In genomic region chr3:188323067-188323842, GRCh38 we compare ENCODE assay signal across 14 cellular contexts.
DNase-seq lines count a peak whose midpoint lies in the region; ATAC-seq, FAIRE-seq and TF ChIP-seq lines count a peak whose summit lies in the region.
"Had no signal": no experiment of that assay in that cellular context is flagged by ENCODE, and none has a peak within 500 bp of the region (broad histone marks: within the 10 kb centered on the region; RNA-seq: fewer than 3 reads in every experiment).

No MANE protein-coding gene starts in this region.

- H3K27ac Mint-ChIP-seq in activated B cell treated with CpG ODN at 0.5 μM for 24 hours, result peak overlapping the region; percentile 50
- peak overlapping the region; percentile 93 for H3K27ac Mint-ChIP-seq in activated naive CD8-positive, alpha-beta T cell treated with anti-CD3 and anti-CD28 coated beads, Interleukin-2, amount 50 U/mL, for 24 hours

- peaks cover 52% of the 10 kb centered on the region for H3K4me1 Mint-ChIP-seq in activated B cell treated with CpG ODN at 0.5 μM for 24 hours
- peaks cover 70% of the 10 kb centered on the region for H3K4me1 Mint-ChIP-seq in activated naive CD8-positive, alpha-beta T cell treated with anti-CD3 and anti-CD28 coated beads, Interleukin-2, amount 50 U/mL, for 24 hours

- peaks cover 3% of the 10 kb centered on the region for H3K9me3 Mint-ChIP-seq in activated B cell treated with CpG ODN at 0.5 μM for 24 hours
- peaks cover 10% of the 10 kb centered on the region for H3K9me3 Mint-ChIP-seq in activated naive CD8-positive, alpha-beta T cell treated with anti-CD3 and anti-CD28 coated beads, Interleukin-2, amount 50 U/mL, for 24 hours

- DNase-seq in GM12865 (ENCODE audit: low read depth) (peak; percentile 29), activated B cell treated with CpG ODN at 0.5 μM for 24 hours (no peak), small intestine (peak; percentile 57), GM03348 (ENCODE audit: low spot score) (no peak), vagina (ENCODE audit: extremely low spot score in 2 of 2) (no peak), nucleus accumbens (lab: John Stamatoyannopoulos, UW) (no peak)
- DNase-seq in activated naive CD8-positive, alpha-beta T cell treated with anti-CD3 and anti-CD28 coated beads, Interleukin-2, amount 50 U/mL, for 24 hours, result peak; percentile 32
- DNase-seq: C1 segment of cervical spinal cord, GF-D8, NCI-H446 treated with DMSO at 0.1 percent for 48 hours, right cardiac atrium, WERI-Rb-1 had no signal

- H3K27me3 Mint-ChIP-seq in activated B cell treated with CpG ODN at 0.5 μM for 24 hours, result no peaks in the 10 kb centered on the region
- no peaks in the 10 kb centered on the region for H3K27me3 Mint-ChIP-seq in activated naive CD8-positive, alpha-beta T cell treated with anti-CD3 and anti-CD28 coated beads, Interleukin-2, amount 50 U/mL, for 24 hours

- H3K27me3 ChIP-seq in small intestine (ENCODE audit: control insufficient read depth in 2 of 2, insufficient read depth in 2 of 2, low read length in 2 of 2) (no peaks in the 10 kb centered on the region), vagina (no peaks in the 10 kb centered on the region)

- intact Hi-C loops in activated B cell treated with CpG ODN at 0.5 μM for 24 hours (cut with micrococcal nuclease) (loop anchor here (2.0 kb wide), 1 partner anchor 14 kb away; no protein-coding TSS in a partner anchor), vagina (cut with DNase I) (no loop called here)

- H3K4me3 Mint-ChIP-seq in activated B cell treated with CpG ODN at 0.5 μM for 24 hours, result no peak overlapping the region
- peak overlapping the region; percentile 62 for H3K4me3 Mint-ChIP-seq in activated naive CD8-positive, alpha-beta T cell treated with anti-CD3 and anti-CD28 coated beads, Interleukin-2, amount 50 U/mL, for 24 hours

- peak overlapping the region in 1 of 2 donors; percentile 54 for H3K27ac ChIP-seq in small intestine (ENCODE audit: low read depth in 1 of 2, low read length in 1 of 2)
- H3K27ac ChIP-seq in vagina, result no peak overlapping the region
- H3K27ac ChIP-seq: WERI-Rb-1 had no signal

- ATAC-seq in activated B cell treated with CpG ODN at 0.5 μM for 24 hours (ENCODE audit: low read depth), result peak; percentile 81
- peak; percentile 97 for ATAC-seq in activated naive CD8-positive, alpha-beta T cell treated with anti-CD3 and anti-CD28 coated beads, Interleukin-2, amount 50 U/mL, for 24 hours
- no peak for ATAC-seq in GM19397 (IDR thresholded peaks at IDR 0.05; ENCODE audit: unreplicated experiment)
- ATAC-seq: esophagus mucosa, right cardiac atrium had no signal

- CTCF ChIA-PET in activated B cell treated with CpG ODN at 0.5 μM for 24 hours (lab: Charles Lee), result interaction anchor here (1.1 to 1.2 kb wide), 3 partner anchors 14 to 110 kb away, joined by 3 read pairs; no protein-coding TSS in a partner anchor

- no peak for TF ChIP-seq POLR2A in vagina (IDR thresholded peaks at IDR 0.05)

- TF ChIP-seq CTCF in GM12865 (IDR thresholded peaks at IDR 0.05; ENCODE audit: insufficient read depth, low read depth, low read length, missing control alignments), result no peak
- no peak for TF ChIP-seq CTCF in activated B cell treated with CpG ODN at 0.5 μM for 24 hours (IDR thresholded peaks at IDR 0.05)
- no peak for TF ChIP-seq CTCF in vagina (IDR thresholded peaks at IDR 0.05)

- WGBS in small intestine, 3 donors, result 67 to 78% (median 70%) methylated on average over 6 of the region's 6 CpGs

- FAIRE-seq in small intestine (lab: Jason Lieb, UNC), result no peak

- no peak overlapping the region for H3K4me3 ChIP-seq in GM12865 (ENCODE audit: low read depth, low read length)
- no peak overlapping the region for H3K4me3 ChIP-seq in small intestine (ENCODE audit: low read depth in 1 of 2, low read length in 2 of 2)
- no peak overlapping the region for H3K4me3 ChIP-seq in vagina

- POLR2A ChIA-PET in activated B cell treated with CpG ODN at 0.5 μM for 24 hours (lab: Charles Lee), result interaction anchor here (0.5 to 1.6 kb wide), 7 partner anchors 17 to 580 kb away, joined by 3 to 7 read pairs (median 4); no protein-coding TSS in a partner anchor

- H3K4me1 ChIP-seq in small intestine (ENCODE audit: control insufficient read depth in 2 of 2, insufficient read depth in 1 of 2, low read depth in 1 of 2, low read length in 1 of 2) (peaks cover 0 to 8% of the 10 kb centered on the region in 2 donors), vagina (peaks cover 11% of the 10 kb centered on the region)

- H3K9me3 ChIP-seq in small intestine (ENCODE audit: control insufficient read depth, low read depth) (no peaks in the 10 kb centered on the region), vagina (no peaks in the 10 kb centered on the region)

- peaks cover 8% of the 10 kb centered on the region for H3K36me3 Mint-ChIP-seq in activated B cell treated with CpG ODN at 0.5 μM for 24 hours (ENCODE audit: low read depth)
- H3K36me3 Mint-ChIP-seq in activated naive CD8-positive, alpha-beta T cell treated with anti-CD3 and anti-CD28 coated beads, Interleukin-2, amount 50 U/mL, for 24 hours (ENCODE audit: low read depth), result peaks cover 26% of the 10 kb centered on the region

- H3K36me3 ChIP-seq in small intestine (ENCODE audit: control insufficient read depth in 2 of 2, insufficient read depth in 2 of 2, low read length in 2 of 2) (no peaks in the 10 kb centered on the region), vagina (no peaks in the 10 kb centered on the region)
- H3K36me3 ChIP-seq: WERI-Rb-1 had no signal

Comparison
In these comparisons a context has a peak if more than half of its experiments do, and no peak if none do; other contexts are left out.
1. DNase-seq: peak in GM12865 (single experiment), activated naive CD8-positive, alpha-beta T cell treated with anti-CD3 and anti-CD28 coated beads, Interleukin-2, amount 50 U/mL, for 24 hours (single experiment) and small intestine (single experiment); none in activated B cell treated with CpG ODN at 0.5 μM for 24 hours (single experiment), GM03348 (single experiment), vagina (0 of 2) and nucleus accumbens (0 of 56).